ENCODE assay signal across 1 cellular context in the genomic region with DNA sequence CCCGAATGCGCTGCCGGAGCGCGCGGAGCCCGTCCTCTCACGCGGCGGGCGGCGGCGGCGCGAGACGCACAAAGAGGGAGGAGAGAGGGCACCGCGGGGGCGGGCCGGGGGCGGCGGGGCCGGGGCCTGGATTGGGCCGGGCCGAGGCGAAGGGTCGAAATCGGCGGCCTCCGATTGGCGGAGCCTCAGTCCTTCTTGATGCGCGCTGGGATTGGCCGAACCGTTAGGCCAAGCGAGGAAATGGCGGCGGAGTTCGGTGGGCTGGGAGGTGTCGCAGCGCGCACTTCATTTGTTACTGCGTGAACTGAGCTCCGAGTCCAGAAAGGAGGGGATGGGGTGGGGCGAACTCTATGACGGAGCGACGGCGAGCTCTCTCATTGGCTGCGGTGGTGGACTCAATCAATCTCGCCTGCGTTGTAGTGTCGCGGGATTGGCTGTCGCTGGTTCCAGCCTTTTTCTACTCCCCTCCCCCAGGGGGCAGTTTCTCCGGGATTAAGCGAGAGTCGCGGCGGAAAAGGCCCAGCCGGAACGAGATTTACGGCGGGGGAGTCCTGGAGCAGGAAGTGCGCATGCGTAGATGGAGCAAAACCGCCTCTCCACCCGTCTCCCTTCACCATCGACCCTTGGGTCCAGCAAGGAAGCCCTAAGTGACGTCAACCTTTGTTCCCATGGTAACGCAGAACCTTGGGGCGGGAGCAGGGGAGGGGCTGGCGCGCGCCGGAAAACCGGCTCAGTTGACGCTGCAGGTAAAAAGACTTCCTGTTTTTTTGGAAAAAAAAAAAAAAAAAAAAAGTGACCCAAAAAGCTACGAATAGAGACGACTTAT.
A peak's percentile ranks its signal among the peaks of the same experiment; 100 is the strongest.
TF ChIP-seq lines count a peak whose summit lies in the region.

A gene with protein sequence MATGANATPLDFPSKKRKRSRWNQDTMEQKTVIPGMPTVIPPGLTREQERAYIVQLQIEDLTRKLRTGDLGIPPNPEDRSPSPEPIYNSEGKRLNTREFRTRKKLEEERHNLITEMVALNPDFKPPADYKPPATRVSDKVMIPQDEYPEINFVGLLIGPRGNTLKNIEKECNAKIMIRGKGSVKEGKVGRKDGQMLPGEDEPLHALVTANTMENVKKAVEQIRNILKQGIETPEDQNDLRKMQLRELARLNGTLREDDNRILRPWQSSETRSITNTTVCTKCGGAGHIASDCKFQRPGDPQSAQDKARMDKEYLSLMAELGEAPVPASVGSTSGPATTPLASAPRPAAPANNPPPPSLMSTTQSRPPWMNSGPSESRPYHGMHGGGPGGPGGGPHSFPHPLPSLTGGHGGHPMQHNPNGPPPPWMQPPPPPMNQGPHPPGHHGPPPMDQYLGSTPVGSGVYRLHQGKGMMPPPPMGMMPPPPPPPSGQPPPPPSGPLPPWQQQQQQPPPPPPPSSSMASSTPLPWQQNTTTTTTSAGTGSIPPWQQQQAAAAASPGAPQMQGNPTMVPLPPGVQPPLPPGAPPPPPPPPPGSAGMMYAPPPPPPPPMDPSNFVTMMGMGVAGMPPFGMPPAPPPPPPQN (minus strand): TSS at position 70 of the 826 bp plus-strand sequence. CDS start 150 bp downstream, outside the sequence.

TF ChIP-seq in A549, 52 proteins besides CTCF, POLR2A, EP300 and RAD21 (continued from another document):
- TF ChIP-seq, protein P1, sequence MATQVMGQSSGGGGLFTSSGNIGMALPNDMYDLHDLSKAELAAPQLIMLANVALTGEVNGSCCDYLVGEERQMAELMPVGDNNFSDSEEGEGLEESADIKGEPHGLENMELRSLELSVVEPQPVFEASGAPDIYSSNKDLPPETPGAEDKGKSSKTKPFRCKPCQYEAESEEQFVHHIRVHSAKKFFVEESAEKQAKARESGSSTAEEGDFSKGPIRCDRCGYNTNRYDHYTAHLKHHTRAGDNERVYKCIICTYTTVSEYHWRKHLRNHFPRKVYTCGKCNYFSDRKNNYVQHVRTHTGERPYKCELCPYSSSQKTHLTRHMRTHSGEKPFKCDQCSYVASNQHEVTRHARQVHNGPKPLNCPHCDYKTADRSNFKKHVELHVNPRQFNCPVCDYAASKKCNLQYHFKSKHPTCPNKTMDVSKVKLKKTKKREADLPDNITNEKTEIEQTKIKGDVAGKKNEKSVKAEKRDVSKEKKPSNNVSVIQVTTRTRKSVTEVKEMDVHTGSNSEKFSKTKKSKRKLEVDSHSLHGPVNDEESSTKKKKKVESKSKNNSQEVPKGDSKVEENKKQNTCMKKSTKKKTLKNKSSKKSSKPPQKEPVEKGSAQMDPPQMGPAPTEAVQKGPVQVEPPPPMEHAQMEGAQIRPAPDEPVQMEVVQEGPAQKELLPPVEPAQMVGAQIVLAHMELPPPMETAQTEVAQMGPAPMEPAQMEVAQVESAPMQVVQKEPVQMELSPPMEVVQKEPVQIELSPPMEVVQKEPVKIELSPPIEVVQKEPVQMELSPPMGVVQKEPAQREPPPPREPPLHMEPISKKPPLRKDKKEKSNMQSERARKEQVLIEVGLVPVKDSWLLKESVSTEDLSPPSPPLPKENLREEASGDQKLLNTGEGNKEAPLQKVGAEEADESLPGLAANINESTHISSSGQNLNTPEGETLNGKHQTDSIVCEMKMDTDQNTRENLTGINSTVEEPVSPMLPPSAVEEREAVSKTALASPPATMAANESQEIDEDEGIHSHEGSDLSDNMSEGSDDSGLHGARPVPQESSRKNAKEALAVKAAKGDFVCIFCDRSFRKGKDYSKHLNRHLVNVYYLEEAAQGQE (IDR thresholded peaks at IDR 0.05), result peak; percentile 90
